In genomic region chr2:28648147-28648546, GRCh38 we compare ENCODE assay signal across 13 cellular contexts.
DNase-seq lines count a peak whose midpoint lies in the region; ATAC-seq and TF ChIP-seq lines count a peak whose summit lies in the region.
"Had no signal": no experiment of that assay in that cellular context is flagged by ENCODE, and none has a peak within 500 bp of the region (broad histone marks: within the 10 kb centered on the region; RNA-seq: fewer than 3 reads in every experiment).

No MANE protein-coding gene starts in this region.

- H3K36me3 ChIP-seq in esophagus (ENCODE audit: control insufficient read depth in 2 of 2, insufficient read depth in 2 of 2, low read length in 1 of 2) (no peaks in the 10 kb centered on the region), muscle layer of duodenum (ENCODE audit: control insufficient read depth in 1 of 2, insufficient read depth in 2 of 2, low read length in 2 of 2) (no peaks in the 10 kb centered on the region), aorta (ENCODE audit: control insufficient read depth in 1 of 2, insufficient read depth in 2 of 2, low read length in 1 of 2) (no peaks in the 10 kb centered on the region), brain microvascular endothelial cell (replicated peaks) (no peaks in the 10 kb centered on the region)

- H3K9me3 ChIP-seq in esophagus (ENCODE audit: control insufficient read depth in 2 of 2, insufficient read depth in 1 of 2, low read depth in 1 of 2, low read length in 1 of 2) (no peaks in the 10 kb centered on the region), muscle layer of duodenum (ENCODE audit: control insufficient read depth in 1 of 2, low read length in 2 of 2) (no peaks in the 10 kb centered on the region), aorta (ENCODE audit: control insufficient read depth, low read length) (no peaks in the 10 kb centered on the region)

- H3K27me3 ChIP-seq in esophagus (ENCODE audit: control insufficient read depth in 1 of 2, insufficient read depth in 2 of 2, low read length in 2 of 2) (no peaks in the 10 kb centered on the region), muscle layer of duodenum (ENCODE audit: low read depth, low read length) (no peaks in the 10 kb centered on the region), aorta (ENCODE audit: control insufficient read depth in 1 of 2, insufficient read depth in 2 of 2, low read length in 1 of 2) (no peaks in the 10 kb centered on the region), brain microvascular endothelial cell (replicated peaks) (no peaks in the 10 kb centered on the region)

- H3K4me1 ChIP-seq in esophagus (ENCODE audit: control insufficient read depth in 2 of 2, insufficient read depth in 2 of 2, low read length in 1 of 2): peaks cover 3 to 10% of the 10 kb centered on the region in 2 donors
- peaks cover 12 to 21% of the 10 kb centered on the region in 2 donors for H3K4me1 ChIP-seq in muscle layer of duodenum (ENCODE audit: control insufficient read depth in 1 of 2, insufficient read depth in 2 of 2, low read length in 2 of 2)
- H3K4me1 ChIP-seq in aorta (ENCODE audit: control insufficient read depth in 1 of 2, insufficient read depth in 2 of 2, low read length in 2 of 2): peaks cover 4 to 11% of the 10 kb centered on the region in 2 donors

- in situ Hi-C loops in brain microvascular endothelial cell (cut with HindIII; ENCODE audit: low pct_ligation_motif_present, low sequenced_read_pairs): no loop called here

- ATAC-seq in aorta (ENCODE audit: low FRiP score): peak; percentile 68
- no peak for ATAC-seq in HG02678 (IDR thresholded peaks at IDR 0.05; ENCODE audit: unreplicated experiment)

- H3K27ac ChIP-seq in esophagus (ENCODE audit: low read depth in 2 of 2, low read length in 1 of 2) (peak overlapping the region; percentile 58 to 71), muscle layer of duodenum (ENCODE audit: low read length) (peak overlapping the region; percentile 26), aorta (ENCODE audit: low read depth in 1 of 2, low read length in 2 of 2) (peak overlapping the region; percentile 80 to 90), brain microvascular endothelial cell (no peak overlapping the region)

- no peak overlapping the region for H3K4me3 ChIP-seq in esophagus (ENCODE audit: low read depth in 1 of 2, low read length in 2 of 2)
- H3K4me3 ChIP-seq in muscle layer of duodenum (ENCODE audit: low read depth in 1 of 2, low read length in 2 of 2): no peak overlapping the region
- H3K4me3 ChIP-seq in aorta (ENCODE audit: low read length in 2 of 2): no peak overlapping the region
- no peak overlapping the region for H3K4me3 ChIP-seq in brain microvascular endothelial cell (ENCODE audit: low read depth, low read length)

- intact Hi-C loops in aorta (cut with DNase I): loop anchor here in 1 of 2 donors (5.0 kb wide), 1 partner anchor 1709 kb away; no protein-coding TSS in a partner anchor

- peak; percentile 20 for DNase-seq in stimulated activated CD4-positive, alpha-beta T cell treated with anti-CD3 and anti-CD28 coated beads, Interleukin-1b, Interleukin-23, amount 100 ng/mL, for 48 hours
- no peak for DNase-seq in stimulated activated CD4-positive, alpha-beta T cell treated with anti-CD3 and anti-CD28 coated beads, Interleukin-12 subunit alpha, Interleukin-12 subunit beta, amount 100 ng/mL, for 4 hours
- DNase-seq in aorta: peak; percentile 62 to 75
- DNase-seq in brain microvascular endothelial cell: no peak
- DNase-seq in midbrain (lab: John Stamatoyannopoulos, UW): no peak
- DNase-seq: activated CD4-positive, alpha-beta T cell treated with anti-CD3 and anti-CD28 coated beads, Interleukin-2, amount 50 U/mL, for 1 hour; activated effector memory CD4-positive, alpha-beta T cell treated with anti-CD3 and anti-CD28 coated beads, Interleukin-2, amount 50 U/mL, for 16 hours; DND-41; MM.1S; NCI-H2171 had no signal

- 40 to 41% methylated on average over 3 of the region's 3 CpGs for WGBS in esophagus, 2 donors
- WGBS in aorta, 2 donors: 17 to 20% methylated on average over 3 of the region's 3 CpGs

- TF ChIP-seq CTCF in brain microvascular endothelial cell (IDR thresholded peaks at IDR 0.05; ENCODE audit: low read depth, low read length, missing control alignments): no peak

Comparison
In these comparisons a context has a peak if more than half of its experiments do, and no peak if none do; other contexts are left out.
1. DNase-seq: peak in stimulated activated CD4-positive, alpha-beta T cell treated with anti-CD3 and anti-CD28 coated beads, Interleukin-1b, Interleukin-23, amount 100 ng/mL, for 48 hours (single experiment) and aorta (2 of 2); none in stimulated activated CD4-positive, alpha-beta T cell treated with anti-CD3 and anti-CD28 coated beads, Interleukin-12 subunit alpha, Interleukin-12 subunit beta, amount 100 ng/mL, for 4 hours (single experiment), brain microvascular endothelial cell (single experiment) and midbrain (single experiment).